Comparison of ENCODE assay signal across 1 cellular context in the genomic region with DNA sequence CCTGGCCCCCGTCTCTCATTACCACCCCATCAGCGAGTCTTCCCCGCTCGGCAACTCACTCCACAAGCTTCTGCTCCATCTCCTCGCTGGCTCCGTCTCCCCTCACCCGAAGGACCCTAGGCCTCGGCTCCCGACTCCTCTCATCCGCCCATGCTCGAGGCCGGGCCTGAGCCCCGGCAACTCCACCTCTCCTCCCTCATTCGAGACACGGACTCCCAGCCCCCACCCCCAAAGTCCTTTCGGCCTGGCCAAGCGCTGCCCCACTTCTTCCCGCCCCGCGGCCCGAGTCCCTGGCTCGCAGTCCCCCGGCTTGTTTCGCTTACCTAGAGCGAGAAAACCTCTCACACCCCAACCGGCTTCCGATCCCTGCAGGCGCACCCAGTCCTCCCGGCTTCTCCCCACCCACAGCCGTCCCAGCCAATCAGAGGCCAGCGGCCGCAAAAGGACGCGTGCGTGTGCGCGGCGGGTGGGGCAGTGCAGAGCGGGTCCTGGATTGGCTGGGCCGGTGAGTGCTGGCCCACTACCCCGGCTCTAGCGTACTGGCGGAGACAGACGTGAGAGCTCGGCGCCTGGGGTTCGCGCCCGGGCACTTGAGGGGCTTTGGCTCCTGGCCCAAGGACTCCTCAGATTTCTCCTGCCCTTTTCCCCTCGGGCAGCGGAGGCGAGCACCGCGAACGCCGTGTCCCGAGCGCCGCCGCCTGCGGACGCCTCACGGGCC.
TF ChIP-seq lines count a peak whose summit lies in the region.

HIGD1A (minus strand) TSS at position 378 of the 718 bp plus-strand sequence. CDS start 10,237 bp downstream, outside the sequence.

TF ChIP-seq in HepG2, 621 proteins besides CTCF, POLR2A, EP300 and RAD21 (continued from another document and continues in another):
- TF ChIP-seq ZNF333 (CRISPR knock-in tag; IDR thresholded peaks at IDR 0.05; ENCODE audit: borderline replicate concordance), result 0 out of 2 replicates have a peak, but pooled peaks have one; percentile 18
- TF ChIP-seq, protein P1, sequence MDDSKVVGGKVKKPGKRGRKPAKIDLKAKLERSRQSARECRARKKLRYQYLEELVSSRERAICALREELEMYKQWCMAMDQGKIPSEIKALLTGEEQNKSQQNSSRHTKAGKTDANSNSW (CRISPR knock-in tag; IDR thresholded peaks at IDR 0.05; ENCODE audit: borderline replicate concordance), result no peak
- TF ChIP-seq ZNF496 (CRISPR knock-in tag; IDR thresholded peaks at IDR 0.05; ENCODE audit: insufficient replicate concordance), result no peak
- peak; percentile 80; the same call in 1 of the 2 replicates for TF ChIP-seq FOXK1 (CRISPR knock-in tag; IDR thresholded peaks at IDR 0.05; ENCODE audit: borderline replicate concordance, low read depth)
- TF ChIP-seq MAX (IDR thresholded peaks at IDR 0.05), result peak; percentile 64
- no peak; the same call in 1 of the 2 replicates for TF ChIP-seq TOE1 (CRISPR knock-in tag; IDR thresholded peaks at IDR 0.05)
- no peak for TF ChIP-seq CHD2 (IDR thresholded peaks at IDR 0.05; ENCODE audit: low read depth, low read length)
- TF ChIP-seq NONO (IDR thresholded peaks at IDR 0.05), result no peak
- peak; percentile 84; the same call in 1 of the 2 replicates for TF ChIP-seq NONO (CRISPR knock-in tag; conservative IDR thresholded peaks at IDR 0.05)
- TF ChIP-seq GABPB1 (CRISPR knock-in tag; IDR thresholded peaks at IDR 0.05), result peak; percentile 75; the same call in 1 of the 2 replicates
- TF ChIP-seq DNMT3B (CRISPR knock-in tag; conservative IDR thresholded peaks at IDR 0.05), result peak; percentile 60; the same call in 1 of the 2 replicates
- no peak for TF ChIP-seq SKI (IDR thresholded peaks at IDR 0.05; ENCODE audit: partially characterized antibody)
- no peak for TF ChIP-seq RERE (CRISPR knock-in tag; IDR thresholded peaks at IDR 0.05; ENCODE audit: low read depth)
- TF ChIP-seq CCDC6 (CRISPR knock-in tag; IDR thresholded peaks at IDR 0.05), result peak; percentile 63; the same call in 1 of the 2 replicates
- TF ChIP-seq IRF9 (CRISPR knock-in tag; IDR thresholded peaks at IDR 0.05; ENCODE audit: borderline replicate concordance), result peak; percentile 56; the same call in 1 of the 2 replicates
- TF ChIP-seq ZNF460 (CRISPR knock-in tag; IDR thresholded peaks at IDR 0.05; ENCODE audit: borderline replicate concordance), result no peak
- no peak for TF ChIP-seq ZNF451 (CRISPR knock-in tag; IDR thresholded peaks at IDR 0.05)
- no peak; the same call in 1 of the 2 replicates for TF ChIP-seq ZNF775 (CRISPR knock-in tag; IDR thresholded peaks at IDR 0.05; ENCODE audit: borderline replicate concordance)
- peak; percentile 80 for TF ChIP-seq SALL1 (CRISPR knock-in tag; IDR thresholded peaks at IDR 0.05)
- peak; percentile 28; the same call in 1 of the 2 replicates for TF ChIP-seq KMT2B (CRISPR knock-in tag; IDR thresholded peaks at IDR 0.05)
- no peak for TF ChIP-seq NFIB (CRISPR knock-in tag; IDR thresholded peaks at IDR 0.05; ENCODE audit: borderline replicate concordance)
- peak; percentile 90; the same call in 1 of the 2 replicates for TF ChIP-seq ZNF569 (CRISPR knock-in tag; IDR thresholded peaks at IDR 0.05; ENCODE audit: borderline replicate concordance)
- TF ChIP-seq ZNF550 (CRISPR knock-in tag; IDR thresholded peaks at IDR 0.05; ENCODE audit: borderline replicate concordance), result no peak
- TF ChIP-seq ZNF557 (CRISPR knock-in tag; IDR thresholded peaks at IDR 0.05), result no peak
- TF ChIP-seq, protein P2, sequence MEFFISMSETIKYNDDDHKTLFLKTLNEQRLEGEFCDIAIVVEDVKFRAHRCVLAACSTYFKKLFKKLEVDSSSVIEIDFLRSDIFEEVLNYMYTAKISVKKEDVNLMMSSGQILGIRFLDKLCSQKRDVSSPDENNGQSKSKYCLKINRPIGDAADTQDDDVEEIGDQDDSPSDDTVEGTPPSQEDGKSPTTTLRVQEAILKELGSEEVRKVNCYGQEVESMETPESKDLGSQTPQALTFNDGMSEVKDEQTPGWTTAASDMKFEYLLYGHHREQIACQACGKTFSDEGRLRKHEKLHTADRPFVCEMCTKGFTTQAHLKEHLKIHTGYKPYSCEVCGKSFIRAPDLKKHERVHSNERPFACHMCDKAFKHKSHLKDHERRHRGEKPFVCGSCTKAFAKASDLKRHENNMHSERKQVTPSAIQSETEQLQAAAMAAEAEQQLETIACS (CRISPR knock-in tag; IDR thresholded peaks at IDR 0.05), result no peak
- TF ChIP-seq IKZF1 (IDR thresholded peaks at IDR 0.05), result no peak
- no peak for TF ChIP-seq ZNF770 (CRISPR knock-in tag; IDR thresholded peaks at IDR 0.05)
- TF ChIP-seq, protein P3, sequence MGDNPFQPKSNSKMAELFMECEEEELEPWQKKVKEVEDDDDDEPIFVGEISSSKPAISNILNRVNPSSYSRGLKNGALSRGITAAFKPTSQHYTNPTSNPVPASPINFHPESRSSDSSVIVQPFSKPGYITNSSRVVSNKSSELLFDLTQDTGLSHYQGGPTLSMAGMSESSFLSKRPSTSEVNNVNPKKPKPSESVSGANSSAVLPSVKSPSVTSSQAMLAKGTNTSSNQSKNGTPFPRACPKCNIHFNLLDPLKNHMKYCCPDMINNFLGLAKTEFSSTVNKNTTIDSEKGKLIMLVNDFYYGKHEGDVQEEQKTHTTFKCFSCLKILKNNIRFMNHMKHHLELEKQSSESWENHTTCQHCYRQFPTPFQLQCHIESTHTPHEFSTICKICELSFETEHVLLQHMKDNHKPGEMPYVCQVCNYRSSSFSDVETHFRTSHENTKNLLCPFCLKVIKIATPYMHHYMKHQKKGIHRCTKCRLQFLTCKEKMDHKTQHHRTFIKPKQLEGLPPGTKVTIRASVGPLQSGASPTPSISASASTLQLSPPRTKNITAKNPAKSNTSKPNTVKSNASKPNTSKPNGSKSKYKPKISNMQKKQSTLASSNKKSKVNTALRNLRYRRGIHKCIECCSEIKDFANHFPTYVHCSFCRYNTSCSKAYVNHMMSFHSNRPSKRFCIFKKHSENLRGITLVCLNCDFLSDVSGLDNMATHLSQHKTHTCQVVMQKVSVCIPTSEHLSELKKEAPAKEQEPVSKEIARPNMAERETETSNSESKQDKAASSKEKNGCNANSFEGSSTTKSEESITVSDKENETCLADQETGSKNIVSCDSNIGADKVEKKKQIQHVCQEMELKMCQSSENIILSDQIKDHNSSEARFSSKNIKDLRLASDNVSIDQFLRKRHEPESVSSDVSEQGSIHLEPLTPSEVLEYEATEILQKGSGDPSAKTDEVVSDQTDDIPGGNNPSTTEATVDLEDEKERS (CRISPR knock-in tag; IDR thresholded peaks at IDR 0.05), result no peak
- TF ChIP-seq ZNF737 (CRISPR knock-in tag; IDR thresholded peaks at IDR 0.05; ENCODE audit: borderline replicate concordance), result no peak
- no peak for TF ChIP-seq KLF9 (CRISPR knock-in tag; IDR thresholded peaks at IDR 0.05; ENCODE audit: low read depth)
- no peak for TF ChIP-seq DBP (CRISPR knock-in tag; IDR thresholded peaks at IDR 0.05; ENCODE audit: not compliant biosample characterization)
- no peak; the same call in 1 of the 2 replicates for TF ChIP-seq ZFP37 (CRISPR knock-in tag; IDR thresholded peaks at IDR 0.05; ENCODE audit: borderline replicate concordance)
- no peak for TF ChIP-seq ZNF33B (CRISPR knock-in tag; IDR thresholded peaks at IDR 0.05)
- peak; percentile 72 for TF ChIP-seq ZMYM4 (CRISPR knock-in tag; IDR thresholded peaks at IDR 0.05)
- no peak for TF ChIP-seq ZBTB33 (CRISPR knock-in tag; IDR thresholded peaks at IDR 0.05)
- TF ChIP-seq MXD3 (CRISPR knock-in tag; IDR thresholded peaks at IDR 0.05), result peak; percentile 43; the same call in 1 of the 2 replicates
- peak; percentile 55 for TF ChIP-seq YY1 (IDR thresholded peaks at IDR 0.05; ENCODE audit: insufficient read depth, insufficient replicate concordance, low read depth, low read length)
- no peak for TF ChIP-seq SUZ12 (IDR thresholded peaks at IDR 0.05; ENCODE audit: low read depth, low read length)
